Comparison of ENCODE assay signal across 17 cellular contexts in the genomic region with DNA sequence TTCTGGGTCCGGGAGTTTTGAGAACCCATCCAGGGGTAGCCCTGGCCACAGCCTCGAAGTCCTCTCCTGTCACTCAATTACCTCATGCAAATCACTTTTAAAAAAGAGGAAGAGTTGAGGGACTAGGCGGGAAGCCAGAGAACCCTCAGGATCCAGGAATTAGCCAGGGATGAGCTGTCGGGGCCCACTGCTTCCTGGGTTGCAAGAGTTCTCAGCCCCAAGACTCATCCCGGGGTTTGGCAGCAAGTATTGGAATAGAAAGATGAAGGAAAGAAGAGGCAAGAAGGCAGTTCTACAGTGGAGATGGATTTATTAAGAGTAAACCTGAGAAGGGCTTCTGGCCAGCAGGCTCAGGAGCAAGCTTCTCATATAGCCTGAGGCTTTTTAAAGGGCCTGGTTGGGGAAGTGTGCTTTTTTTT. TPM values are rescaled to one million over a fixed set of nuclear protein-coding genes. Genes with fewer than 3 reads are reported as not detected.
A peak's percentile ranks its signal among the peaks of the same experiment; 100 is the strongest.
DNase-seq lines count a peak whose midpoint lies in the region; ATAC-seq and TF ChIP-seq lines count a peak whose summit lies in the region.
"Had no signal": no experiment of that assay in that cellular context is flagged by ENCODE, and none has a peak within 500 bp of the region (broad histone marks: within the 10 kb centered on the region; RNA-seq: fewer than 3 reads in every experiment).

No MANE protein-coding gene starts in this region.

- TF ChIP-seq POLR2A in gastroesophageal sphincter (IDR thresholded peaks at IDR 0.05) (no peak), upper lobe of left lung (IDR thresholded peaks at IDR 0.05) (no peak)

- WGBS in mammary epithelial cell (ENCODE audit: low coverage, missing lambda C conversion rate), result 68% methylated on average over 5 of the region's 5 CpGs
- 44 to 71% methylated on average over 4 of the region's 5 CpGs for WGBS in gastroesophageal sphincter (ENCODE audit: low coverage in 1 of 2), 2 donors
- WGBS in upper lobe of left lung, 2 donors, result 48 to 56% methylated on average over 5 of the region's 5 CpGs

- TF ChIP-seq EP300 in gastroesophageal sphincter (IDR thresholded peaks at IDR 0.05) (no peak), upper lobe of left lung (IDR thresholded peaks at IDR 0.05) (no peak)

- POLR2A ChIA-PET in MCF 10A (lab: Yijun Ruan, JAX), result interaction anchor here (0.6 to 1.2 kb wide), 2 partner anchors 84 to 106 kb away, joined by 3 read pairs; no protein-coding TSS in a partner anchor

- dilution Hi-C loops in mammary epithelial cell (cut with HindIII; ENCODE audit: low sequenced_read_pairs), result no loop called here

- no peaks in the 10 kb centered on the region for H3K9me3 ChIP-seq in mammary epithelial cell (replicated peaks; ENCODE audit: insufficient read depth, low read length)
- H3K9me3 ChIP-seq in gastroesophageal sphincter, result no peaks in the 10 kb centered on the region
- H3K9me3 ChIP-seq in upper lobe of left lung, result no peaks in the 10 kb centered on the region
- no peaks in the 10 kb centered on the region for H3K9me3 ChIP-seq in upper lobe of right lung
- H3K9me3 ChIP-seq: BE2C, ovary had no signal

- H3K79me2 ChIP-seq in mammary epithelial cell (ENCODE audit: insufficient read depth, low read length), result no peaks in the 10 kb centered on the region

- no peak overlapping the region for H3K4me3 Mint-ChIP-seq in MCF 10A (ENCODE audit: unreplicated experiment)

- no peak overlapping the region for H3K27ac Mint-ChIP-seq in MCF 10A (ENCODE audit: low read depth, unreplicated experiment)

- no peaks in the 10 kb centered on the region for H3K36me3 ChIP-seq in mammary epithelial cell (ENCODE audit: insufficient read depth, low read length)
- no peaks in the 10 kb centered on the region for H3K36me3 ChIP-seq in gastroesophageal sphincter
- no peaks in the 10 kb centered on the region for H3K36me3 ChIP-seq in upper lobe of left lung
- H3K36me3 ChIP-seq in upper lobe of right lung, result no peaks in the 10 kb centered on the region
- H3K36me3 ChIP-seq: BE2C, ovary had no signal

- no peaks in the 10 kb centered on the region for H4K20me1 ChIP-seq in mammary epithelial cell (ENCODE audit: insufficient read depth, low read length)

- H3K27me3 ChIP-seq in mammary epithelial cell (ENCODE audit: insufficient read depth, low read length), result no peaks in the 10 kb centered on the region
- H3K27me3 ChIP-seq in gastroesophageal sphincter, result no peaks in the 10 kb centered on the region
- H3K27me3 ChIP-seq in upper lobe of left lung, result no peaks in the 10 kb centered on the region
- no peaks in the 10 kb centered on the region for H3K27me3 ChIP-seq in upper lobe of right lung
- H3K27me3 ChIP-seq: BE2C, ovary had no signal

- CTCF ChIA-PET in MCF 10A (lab: Yijun Ruan, JAX), result interaction anchor here (0.9 to 1.3 kb wide), 2 partner anchors 11 to 456 kb away, joined by 3 read pairs; no protein-coding TSS in a partner anchor
- CTCF ChIA-PET in mammary epithelial cell (lab: Charles Lee; ENCODE audit: low non-redundant PET), result no interaction called here

- no peak for TF ChIP-seq CTCF in MCF 10A (IDR thresholded peaks at IDR 0.05; ENCODE audit: unreplicated experiment)
- TF ChIP-seq CTCF in mammary epithelial cell (conservative IDR thresholded peaks at IDR 0.05 in 1 of 2, IDR thresholded peaks at IDR 0.05 in 1 of 2; ENCODE audit: extremely low read depth in 1 of 2, insufficient read depth in 1 of 2, low read depth in 1 of 2, low read length in 2 of 2), result no peak
- no peak for TF ChIP-seq CTCF in gastroesophageal sphincter (IDR thresholded peaks at IDR 0.05)
- TF ChIP-seq CTCF in upper lobe of left lung (IDR thresholded peaks at IDR 0.05), result no peak
- no peak for TF ChIP-seq CTCF in upper lobe of right lung (IDR thresholded peaks at IDR 0.05)

- H3K36me3 Mint-ChIP-seq in MCF 10A (ENCODE audit: insufficient read depth, unreplicated experiment), result no peaks in the 10 kb centered on the region

- in situ Hi-C loops in mammary epithelial cell (cut with MboI; ENCODE audit: low sequenced_read_pairs in 2 of 2), result no loop called here

- H3K4me2 ChIP-seq in mammary epithelial cell (ENCODE audit: insufficient read depth, low read depth, low read length), result no peak overlapping the region

- ATAC-seq in gastroesophageal sphincter, result no peak
- ATAC-seq in upper lobe of left lung (ENCODE audit: low FRiP score in 2 of 2), result no peak
- ATAC-seq in upper lobe of right lung, result no peak
- ATAC-seq in HG03432 (IDR thresholded peaks at IDR 0.05; ENCODE audit: unreplicated experiment), result no peak
- ATAC-seq: activated CD4-positive, CD25-positive, alpha-beta regulatory T cell treated with anti-CD3 and anti-CD28 coated beads, Interleukin-2, amount 50 U/mL, for 24 hours; left lobe of liver had no signal

- no TSS peak for BruUV-seq in MCF 10A (replicated peaks; lab: Mats Ljungman, UMichigan)
- no TSS peak for BruUV-seq in mammary epithelial cell (replicated peaks; lab: Mats Ljungman, UMichigan)

- peak; percentile 26 for DNase-seq in MCF 10A (ENCODE audit: unreplicated experiment)
- DNase-seq in mammary epithelial cell, result no peak
- DNase-seq in RKO (ENCODE audit: low spot score), result peak; percentile 60
- no peak for DNase-seq in upper lobe of left lung
- DNase-seq in upper lobe of right lung, result no peak
- no peak for DNase-seq in NCI-H2171 treated with DMSO at 0.1 percent for 48 hours (lab: John Stamatoyannopoulos, UW)
- DNase-seq: activated effector memory CD4-positive, alpha-beta T cell treated with Interleukin-2 at 50 U/mL for 16 hours; BE2C; dermis blood vessel endothelial cell; NCI-H2081 treated with DMSO at 0.1 percent for 48 hours; ovary; stimulated activated CD4-positive, alpha-beta T cell treated with anti-CD3 and anti-CD28 coated beads, Interleukin-4, amount 100 ng/mL, for 1 hour had no signal

- no peak overlapping the region for H2AFZ ChIP-seq in mammary epithelial cell (ENCODE audit: low read depth, low read length)

- H3K27me3 Mint-ChIP-seq in MCF 10A (ENCODE audit: insufficient read depth, unreplicated experiment), result no peaks in the 10 kb centered on the region

- H3K4me1 ChIP-seq in mammary epithelial cell (ENCODE audit: insufficient read depth, low read length) (peaks cover 12% of the 10 kb centered on the region), gastroesophageal sphincter (peaks cover 0 to 30% (median 21%) of the 10 kb centered on the region in 3 donors), upper lobe of left lung (peaks cover 25 to 38% (median 32%) of the 10 kb centered on the region in 4 donors), upper lobe of right lung (peaks cover 36% of the 10 kb centered on the region)
- H3K4me1 ChIP-seq: BE2C had no signal

- H3K27ac ChIP-seq in mammary epithelial cell (ENCODE audit: insufficient read depth, low read depth, low read length) (no peak overlapping the region), gastroesophageal sphincter (peak overlapping the region in 3 of 4 donors; percentile 17 to 45 (median 35)), upper lobe of left lung (peak overlapping the region in 3 of 4 donors; percentile 13 to 57 (median 30)), upper lobe of right lung (no peak overlapping the region)

- intact Hi-C loops in MCF 10A (cut with micrococcal nuclease), result no loop called here
- intact Hi-C loops in mammary epithelial cell (cut with micrococcal nuclease), result no loop called here
- intact Hi-C loops in upper lobe of right lung (cut with DNase I), result no loop called here

- no peak overlapping the region for H3K4me3 ChIP-seq in mammary epithelial cell (replicated peaks in 1 of 3; ENCODE audit: insufficient read depth in 1 of 3, low read depth in 2 of 3, low read length in 3 of 3)
- no peak overlapping the region for H3K4me3 ChIP-seq in gastroesophageal sphincter
- H3K4me3 ChIP-seq in upper lobe of left lung, result no peak overlapping the region
- no peak overlapping the region for H3K4me3 ChIP-seq in upper lobe of right lung
- H3K4me3 ChIP-seq: ovary had no signal

- H3K9ac ChIP-seq in mammary epithelial cell (ENCODE audit: insufficient read depth, low read length), result no peak overlapping the region

- H3K9me3 Mint-ChIP-seq in MCF 10A (ENCODE audit: unreplicated experiment), result no peaks in the 10 kb centered on the region

- H3K4me1 Mint-ChIP-seq in MCF 10A (ENCODE audit: insufficient read depth, unreplicated experiment), result no peaks in the 10 kb centered on the region

RNA-seq across cellular contexts. Expression of gene C9orf50, which starts 25.6 kb away (rescaled TPM):
- total RNA-seq in MCF 10A (2022) (0.20 TPM in 1 of 2 replicates, not detected in the other), mammary epithelial cell (not detected), gastroesophageal sphincter (under 1 TPM in 1 of 4 donors, not detected in 3; 0.27 TPM), upper lobe of left lung (not detected), upper lobe of right lung (not detected)
- polyA plus RNA-seq in mammary epithelial cell, result not detected
- not detected for polyA minus RNA-seq in mammary epithelial cell
- total RNA-seq: dermis blood vessel endothelial cell, left lobe of liver, subcutaneous adipose tissue had no signal

RNA-seq across cellular contexts. Expression of gene NTMT1, which starts 30.6 kb away (rescaled TPM):
- total RNA-seq in MCF 10A (2022), result 32.9 and 49.2 TPM in 2 replicates
- total RNA-seq in mammary epithelial cell, result 10 to 100 TPM; 15.0 to 44.6 TPM
- 59.9 TPM for polyA plus RNA-seq in mammary epithelial cell
- 49.3 TPM for polyA minus RNA-seq in mammary epithelial cell
- 10 to 100 TPM; 12.8 to 24.0 (median 21.8) TPM for total RNA-seq in gastroesophageal sphincter
- 10 to 100 TPM; 15.0 to 37.7 (median 23.6) TPM for total RNA-seq in upper lobe of left lung
- total RNA-seq in upper lobe of right lung, result 25.6 TPM

RNA-seq across cellular contexts. Expression of gene ASB6, which starts 46.6 kb away (rescaled TPM):
- total RNA-seq in MCF 10A (2022), result 14.4 TPM in 2 replicates
- 10 to 100 TPM; 21.4 to 28.2 TPM for total RNA-seq in mammary epithelial cell
- 25.2 TPM for polyA plus RNA-seq in mammary epithelial cell
- 8.7 TPM for polyA minus RNA-seq in mammary epithelial cell
- 10 to 100 TPM; 21.3 to 37.2 (median 28.2) TPM for total RNA-seq in gastroesophageal sphincter
- 10 to 100 TPM; 15.4 to 51.3 (median 21.9) TPM for total RNA-seq in upper lobe of left lung
- total RNA-seq in upper lobe of right lung, result 16.7 TPM

Comparison
In these comparisons a context has a peak if more than half of its experiments do, and no peak if none do; other contexts are left out.
1. DNase-seq: peak in MCF 10A (single experiment) and RKO (single experiment); none in mammary epithelial cell (single experiment), upper lobe of left lung (0 of 2), upper lobe of right lung (single experiment) and NCI-H2171 treated with DMSO at 0.1 percent for 48 hours (single experiment).
2. H3K27ac ChIP-seq: peak in gastroesophageal sphincter (3 of 4) and upper lobe of left lung (3 of 4); none in mammary epithelial cell (single experiment) and upper lobe of right lung (single experiment).